7 cellular contexts compared by ENCODE assay signal in genomic region chr12:12724421-12725085, GRCh38. TPM values are rescaled to one million over a fixed set of nuclear protein-coding genes. Genes with fewer than 3 reads are reported as not detected.
A peak's percentile ranks its signal among the peaks of the same experiment; 100 is the strongest.
DNase-seq lines count a peak whose midpoint lies in the region; ATAC-seq and TF ChIP-seq lines count a peak whose summit lies in the region.

No MANE protein-coding gene starts in this region.

- H3K27ac ChIP-seq in WERI-Rb-1, result peak overlapping the region; percentile 100

- in situ Hi-C loops in GM13977 (cut with MboI; ENCODE audit: low pct_unique_long_range_greater_than_20kb, low sequenced_read_pairs, unreplicated experiment), result no loop called here

- peak overlapping the region; percentile 96 for H3K4me3 ChIP-seq in WERI-Rb-1 (ENCODE audit: low read depth, low read length)
- peak overlapping the region; percentile 92 to 100 for H3K4me3 ChIP-seq in foreskin fibroblast (ENCODE audit: low read depth in 1 of 2, low read length in 2 of 2)

- H3K27me3 ChIP-seq in WERI-Rb-1 (ENCODE audit: insufficient read depth, low read depth, severe bottlenecking), result no peaks in the 10 kb centered on the region

- peak overlapping the region; percentile 90 for H3K4me3 Mint-ChIP-seq in progenitor cell of endocrine pancreas (ENCODE audit: low read depth)

- TF ChIP-seq CTCF in GM13977 (IDR thresholded peaks at IDR 0.05; ENCODE audit: extremely low read depth, insufficient read depth, missing control alignments), result no peak
- TF ChIP-seq CTCF in WERI-Rb-1 (IDR thresholded peaks at IDR 0.05; ENCODE audit: low read depth, low read length), result no peak
- no peak for TF ChIP-seq CTCF in foreskin fibroblast (IDR thresholded peaks at IDR 0.05; ENCODE audit: low read depth, low read length)
- TF ChIP-seq CTCF in progenitor cell of endocrine pancreas (IDR thresholded peaks at IDR 0.05; ENCODE audit: unreplicated experiment), result no peak

- H3K36me3 ChIP-seq in WERI-Rb-1, result peaks cover 43% of the 10 kb centered on the region

- DNase-seq in GM13977 (ENCODE audit: low spot score) (peak; percentile 43), WERI-Rb-1 (no peak), foreskin fibroblast (no peak), progenitor cell of endocrine pancreas (ENCODE audit: low spot score, unreplicated experiment) (no peak), COLO829 (ENCODE audit: low spot score) (no peak), AML-193 (lab: John Stamatoyannopoulos, UW) (no peak)

- peaks cover 14% of the 10 kb centered on the region for H3K4me1 Mint-ChIP-seq in progenitor cell of endocrine pancreas (ENCODE audit: low read depth)

- no peaks in the 10 kb centered on the region for H3K9me3 Mint-ChIP-seq in progenitor cell of endocrine pancreas (ENCODE audit: low read depth)

- H3K9me3 ChIP-seq in WERI-Rb-1 (ENCODE audit: severe bottlenecking), result no peaks in the 10 kb centered on the region

- H3K27me3 Mint-ChIP-seq in progenitor cell of endocrine pancreas, result peaks cover 17% of the 10 kb centered on the region

- peak; percentile 14 for ATAC-seq in HG02870 (IDR thresholded peaks at IDR 0.05; ENCODE audit: unreplicated experiment)

- H3K27ac Mint-ChIP-seq in progenitor cell of endocrine pancreas, result peak overlapping the region; percentile 98

- H3K36me3 Mint-ChIP-seq in progenitor cell of endocrine pancreas (ENCODE audit: insufficient read depth), result peaks cover 16% of the 10 kb centered on the region

RNA-seq across cellular contexts. Expression of gene CDKN1B, which starts 7.4 kb away (rescaled TPM):
- 36.7 and 40.8 TPM in 2 replicates for total RNA-seq in progenitor cell of endocrine pancreas

RNA-seq across cellular contexts. Expression of gene GPR19, which starts 28.6 kb away (rescaled TPM):
- total RNA-seq in progenitor cell of endocrine pancreas, result 1.2 and 2.0 TPM in 2 replicates
